18 cellular contexts compared by ENCODE assay signal in genomic region chr20:28562510-28562898, GRCh38.
DNase-seq lines count a peak whose midpoint lies in the region; ATAC-seq, FAIRE-seq and TF ChIP-seq lines count a peak whose summit lies in the region.
"Had no signal": no experiment of that assay in that cellular context is flagged by ENCODE, and none has a peak within 500 bp of the region (broad histone marks: within the 10 kb centered on the region; RNA-seq: fewer than 3 reads in every experiment).

No MANE protein-coding gene starts in this region.

- no peak overlapping the region for H3K56ac ChIP-seq in mesendoderm (ENCODE audit: low read length)

- no peaks in the 10 kb centered on the region for H3K36me3 Mint-ChIP-seq in Caco-2 (ENCODE audit: insufficient read depth, unreplicated experiment)
- H3K36me3 Mint-ChIP-seq: neural progenitor cell had no signal

- H3K27ac ChIP-seq in HUES6 (ENCODE audit: low read depth, low read length): no peak overlapping the region
- no peak overlapping the region for H3K27ac ChIP-seq in K562 (ENCODE audit: extremely low read depth, low read depth, low read length)
- no peak overlapping the region for H3K27ac ChIP-seq in mesendoderm (ENCODE audit: low read depth, low read length)
- H3K27ac ChIP-seq: BLaER1, coronary artery, neural progenitor cell, RWPE1 had no signal

- H3K9me3 ChIP-seq in HUES6 (ENCODE audit: control insufficient read depth, insufficient read depth, low read depth, low read length): peaks cover 67% of the 10 kb centered on the region; the same call in 1 of the 2 replicates
- no peaks in the 10 kb centered on the region; the same call in 1 of the 2 replicates for H3K9me3 ChIP-seq in K562 (replicated peaks; ENCODE audit: control insufficient read depth, insufficient read depth, low read depth, low read length)
- H3K9me3 ChIP-seq in Caco-2: peaks cover 7% of the 10 kb centered on the region; the same call in 1 of the 2 replicates
- H3K9me3 ChIP-seq: BLaER1 had no signal

- 0 out of 2 replicates have a peak overlapping the region, but pooled peaks have one; percentile 7 for H3K4me2 ChIP-seq in K562 (ENCODE audit: insufficient read depth, low read length)
- H3K4me2 ChIP-seq in mesendoderm (ENCODE audit: low read length): no peak overlapping the region
- H3K4me2 ChIP-seq: BLaER1, neural progenitor cell had no signal

- in situ Hi-C loops in K562 (cut with MboI): loop anchor here (5.0 kb wide), 1 partner anchor 555 kb away; no protein-coding TSS in a partner anchor

- no peak overlapping the region for H2BK15ac ChIP-seq in mesendoderm (replicated peaks; ENCODE audit: low read depth)

- CTCF ChIA-PET in K562 (lab: Yijun Ruan, JAX; ENCODE audit: low intra/inter-chr PET ratio): no interaction called here
- CTCF ChIA-PET in Caco-2 (lab: Charles Lee): no interaction called here

- no peak overlapping the region for H3K4ac ChIP-seq in mesendoderm (ENCODE audit: low read depth, low read length)

- no peak overlapping the region for H3K27ac Mint-ChIP-seq in Caco-2 (ENCODE audit: unreplicated experiment)
- H3K27ac Mint-ChIP-seq: activated T-cell treated with anti-CD3 and anti-CD28 coated beads, Interleukin-2, amount 50 U/mL, for 24 hours; neural progenitor cell had no signal

- H2BK120ac ChIP-seq in mesendoderm (ENCODE audit: low read depth, low read length): no peak overlapping the region

- no peaks in the 10 kb centered on the region for H3K9me1 ChIP-seq in K562 (ENCODE audit: control insufficient read depth, insufficient read depth, low read length)

- peaks cover 32% of the 10 kb centered on the region for H3K9me3 Mint-ChIP-seq in Caco-2 (ENCODE audit: unreplicated experiment)

- no peaks in the 10 kb centered on the region for H3K79me2 ChIP-seq in K562 (ENCODE audit: control insufficient read depth, insufficient read depth, low read length)
- H3K79me2 ChIP-seq in mesendoderm (ENCODE audit: control insufficient read depth, insufficient read depth, low read length): no peaks in the 10 kb centered on the region

- TF ChIP-seq POLR2A in K562 (conservative IDR thresholded peaks at IDR 0.05) (no peak), GM12892 (IDR thresholded peaks at IDR 0.05; ENCODE audit: low read depth, low read length) (no peak)

- no peak overlapping the region for H2AFZ ChIP-seq in K562 (ENCODE audit: low read depth, low read length)
- H2AFZ ChIP-seq: neural progenitor cell had no signal

- H3K36me3 ChIP-seq in HUES6 (ENCODE audit: control insufficient read depth, insufficient read depth, low read length): no peaks in the 10 kb centered on the region
- H3K36me3 ChIP-seq in K562 (ENCODE audit: control insufficient read depth, insufficient read depth, low read length): no peaks in the 10 kb centered on the region
- no peaks in the 10 kb centered on the region for H3K36me3 ChIP-seq in mesendoderm (ENCODE audit: control insufficient read depth, insufficient read depth, low read length)
- no peaks in the 10 kb centered on the region for H3K36me3 ChIP-seq in Caco-2 (ENCODE audit: control insufficient read depth, insufficient read depth, low read length)
- H3K36me3 ChIP-seq: neural progenitor cell had no signal

- POLR2A ChIA-PET in K562 (lab: Yijun Ruan, JAX): no interaction called here
- POLR2A ChIA-PET in Caco-2 (lab: Charles Lee): no interaction called here

- ATAC-seq in K562 (peak; percentile 61; the same call in 2 of the 3 replicates), HG02840 (IDR thresholded peaks at IDR 0.05; ENCODE audit: low FRiP score, unreplicated experiment) (no peak)

- no peak for TF ChIP-seq CTCF in K562 (IDR thresholded peaks at IDR 0.05 in 2 of 3, conservative IDR thresholded peaks at IDR 0.05 in 1 of 3; ENCODE audit: insufficient read depth in 2 of 3, low read depth in 1 of 3, low read length in 3 of 3)
- no peak for TF ChIP-seq CTCF in Caco-2 (IDR thresholded peaks at IDR 0.05; ENCODE audit: insufficient read depth in 1 of 2, low read depth in 1 of 2, low read length in 1 of 2, severe bottlenecking in 1 of 2, unreplicated experiment in 1 of 2)

- H3K9ac ChIP-seq in HUES6 (ENCODE audit: low read length) (peak overlapping the region; percentile 4), K562 (ENCODE audit: insufficient read depth in 1 of 2, low read depth in 2 of 2, low read length in 2 of 2) (no peak overlapping the region), mesendoderm (ENCODE audit: low read length) (no peak overlapping the region)
- H3K9ac ChIP-seq: BLaER1, neural progenitor cell had no signal

- FAIRE-seq in K562 (lab: Jason Lieb, UNC) (no peak), GM12892 (lab: Jason Lieb, UNC) (no peak)

- peak; percentile 19 for DNase-seq in AG08395 (ENCODE audit: low spot score)
- DNase-seq in K562 (ENCODE audit: extremely low read depth in 1 of 4, low spot score in 3 of 4): peak; percentile 3 to 24 (median 10)
- peak; percentile 70 for DNase-seq in mesendoderm
- no peak for DNase-seq in stimulated activated naive CD4-positive, alpha-beta T cell (lab: John Stamatoyannopoulos, UW)
- DNase-seq in GM12892 (ENCODE audit: insufficient read length): no peak
- DNase-seq in Caco-2: no peak
- DNase-seq: activated CD4-positive, alpha-beta T cell treated with anti-CD3 and anti-CD28 coated beads, Interleukin-2, amount 50 U/mL, for 1 hour; activated T-cell treated with anti-CD3 and anti-CD28 coated beads, Interleukin-2, amount 50 U/mL, for 24 hours; DMS79; erythroblast; KG1; NCI-H524 treated with DMSO at 0.1 percent for 48 hours had no signal

- no peaks in the 10 kb centered on the region for H3K27me3 ChIP-seq in HUES6 (ENCODE audit: control insufficient read depth, insufficient read depth, low read length)
- H3K27me3 ChIP-seq in K562 (ENCODE audit: control insufficient read depth in 2 of 2, insufficient read depth in 2 of 2, low read length in 2 of 2): no peaks in the 10 kb centered on the region
- no peaks in the 10 kb centered on the region for H3K27me3 ChIP-seq in mesendoderm (ENCODE audit: insufficient read depth, low read length, poor library complexity)
- H3K27me3 ChIP-seq in Caco-2 (replicated peaks; ENCODE audit: control insufficient read depth, insufficient read depth, low read length): no peaks in the 10 kb centered on the region
- H3K27me3 ChIP-seq: BLaER1, neural progenitor cell had no signal

- intact Hi-C loops in K562 (cut with micrococcal nuclease): no loop called here
- intact Hi-C loops in Caco-2 (cut with micrococcal nuclease; ENCODE audit: unreplicated experiment): no loop called here

- no peaks in the 10 kb centered on the region for H3K4me1 Mint-ChIP-seq in Caco-2 (ENCODE audit: low read depth, unreplicated experiment)
- H3K4me1 Mint-ChIP-seq: neural progenitor cell had no signal

- WGBS in K562 (ENCODE audit: insufficient coverage, low coverage, missing lambda C conversion rate): under 1% methylated on average over 6 of the region's 6 CpGs
- WGBS in mesendoderm (ENCODE audit: extremely low coverage, insufficient coverage, low lambda C conversion rate): no CpG with 5 or more reads among the region's 6 CpGs

- H3K4me3 ChIP-seq in HUES6 (ENCODE audit: low read depth, low read length) (no peak overlapping the region), K562 (no peak overlapping the region), mesendoderm (ENCODE audit: low read length) (no peak overlapping the region), Caco-2 (ENCODE audit: low read depth, low read length) (no peak overlapping the region)
- H3K4me3 ChIP-seq: BLaER1, coronary artery, neural progenitor cell had no signal

- no peaks in the 10 kb centered on the region for H4K20me1 ChIP-seq in K562 (replicated peaks; ENCODE audit: control insufficient read depth, insufficient read depth, low read length)
- H4K20me1 ChIP-seq: BLaER1 had no signal

- no peak for TF ChIP-seq RAD21 in K562 (CRISPR knock-in tag; conservative IDR thresholded peaks at IDR 0.05 in 1 of 2, IDR thresholded peaks at IDR 0.05 in 1 of 2)

- H2AK5ac ChIP-seq in mesendoderm (ENCODE audit: low read length): no peak overlapping the region

- no peak overlapping the region for H3K18ac ChIP-seq in mesendoderm (ENCODE audit: low read length)

- H3K23ac ChIP-seq in mesendoderm (ENCODE audit: low read length): no peak overlapping the region

- no peak overlapping the region for H3K4me3 Mint-ChIP-seq in Caco-2 (ENCODE audit: unreplicated experiment)
- H3K4me3 Mint-ChIP-seq: activated T-cell treated with anti-CD3 and anti-CD28 coated beads, Interleukin-2, amount 50 U/mL, for 24 hours; neural progenitor cell had no signal

- H4K5ac ChIP-seq in mesendoderm (ENCODE audit: low read length): no peak overlapping the region

- H3K79me1 ChIP-seq in mesendoderm (ENCODE audit: low read length): no peaks in the 10 kb centered on the region

- BruUV-seq in K562 (replicated peaks; lab: Mats Ljungman, UMichigan) (no TSS peak), Caco-2 (replicated peaks; lab: Mats Ljungman, UMichigan) (no TSS peak)

- H3K4me1 ChIP-seq in HUES6 (ENCODE audit: control insufficient read depth, insufficient read depth, low read length) (peaks cover 11% of the 10 kb centered on the region; the same call in 1 of the 2 replicates), K562 (replicated peaks in 1 of 2; ENCODE audit: control insufficient read depth in 2 of 2, insufficient read depth in 2 of 2, low read length in 2 of 2) (no peaks in the 10 kb centered on the region), mesendoderm (ENCODE audit: control insufficient read depth, low read depth, low read length) (no peaks in the 10 kb centered on the region), Caco-2 (no peaks in the 10 kb centered on the region)
- H3K4me1 ChIP-seq: BLaER1, neural progenitor cell had no signal

- no peak overlapping the region for H2BK5ac ChIP-seq in mesendoderm (ENCODE audit: low read length)

- no peak overlapping the region for H4K8ac ChIP-seq in mesendoderm (ENCODE audit: low read depth, low read length)

- no peak for TF ChIP-seq EP300 in K562 (IDR thresholded peaks at IDR 0.05; ENCODE audit: low read length)

- no peaks in the 10 kb centered on the region for H3K27me3 Mint-ChIP-seq in Caco-2 (ENCODE audit: insufficient read depth, unreplicated experiment)
- H3K27me3 Mint-ChIP-seq: activated T-cell treated with anti-CD3 and anti-CD28 coated beads, Interleukin-2, amount 50 U/mL, for 24 hours had no signal

TF ChIP-seq in K562, 482 proteins besides CTCF, POLR2A, EP300 and RAD21:
- TF ChIP-seq C11orf30 (IDR thresholded peaks at IDR 0.05; ENCODE audit: low read depth): peak; percentile 29; the same call in 1 of the 2 replicates
- no peak for TF ChIP-seq POU5F1 (IDR thresholded peaks at IDR 0.05; ENCODE audit: borderline replicate concordance, low read depth, low read length, partially characterized antibody)
- peak; percentile 78; the same call in 1 of the 2 replicates for TF ChIP-seq SMAD4 (CRISPR knock-in tag; conservative IDR thresholded peaks at IDR 0.05)
- TF ChIP-seq MAFF (IDR thresholded peaks at IDR 0.05; ENCODE audit: low read length): peak; percentile 31; the same call in 1 of the 2 replicates
- no peak for TF ChIP-seq BACH1 (tag; IDR thresholded peaks at IDR 0.05)
- TF ChIP-seq MAFG (tag; conservative IDR thresholded peaks at IDR 0.05): peak; percentile 26; the same call in 1 of the 2 replicates
- peak; percentile 68 for TF ChIP-seq NFE2 (IDR thresholded peaks at IDR 0.05; ENCODE audit: low read depth)
TF ChIP-seq in K562: peak in this region for 5.

Comparison
In these comparisons a context has a peak if more than half of its experiments do, and no peak if none do; other contexts are left out.
1. DNase-seq: peak in AG08395 (single experiment), K562 (4 of 4) and mesendoderm (single experiment); none in stimulated activated naive CD4-positive, alpha-beta T cell (0 of 6), GM12892 (single experiment) and Caco-2 (0 of 2).